In the genomic region with DNA sequence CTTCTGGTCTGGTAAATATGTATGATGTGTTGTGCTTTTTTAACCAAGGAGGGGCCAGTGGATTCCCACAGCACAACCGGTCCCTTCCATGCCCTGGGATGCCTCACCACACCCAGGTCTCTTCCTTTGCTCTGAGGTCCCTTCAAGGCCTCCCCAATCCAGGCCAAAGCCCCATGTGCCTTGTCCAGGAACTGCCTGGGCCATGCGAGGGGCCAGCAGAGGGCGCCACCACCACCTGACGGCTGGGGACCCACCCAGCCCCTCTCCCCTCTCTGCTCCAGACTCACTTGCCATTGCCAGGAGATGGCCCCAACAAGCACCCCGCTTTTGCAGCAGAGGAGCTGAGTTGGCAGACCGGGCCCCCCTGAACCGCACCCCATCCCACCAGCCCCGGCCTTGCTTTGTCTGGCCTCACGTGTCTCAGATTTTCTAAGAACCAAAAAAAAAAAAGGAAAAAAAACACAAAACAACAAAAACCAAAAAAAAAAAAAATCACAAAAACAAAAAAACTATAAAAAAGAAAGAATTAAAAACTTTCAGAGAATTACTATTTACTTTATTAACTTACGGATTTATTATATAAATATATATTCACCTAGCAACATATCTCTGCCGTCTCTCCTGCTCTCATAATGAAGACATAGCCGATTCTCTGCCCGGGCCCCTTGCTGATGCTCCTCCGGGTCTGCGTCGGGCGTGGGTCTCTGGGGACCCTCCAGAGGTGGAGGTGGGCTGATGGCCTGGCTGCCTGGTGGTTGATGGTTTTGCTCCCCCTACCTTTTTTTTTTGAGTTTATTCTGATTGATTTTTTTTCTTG, we compare ENCODE assay signal across 8 cellular contexts. TPM values are rescaled to one million over a fixed set of nuclear protein-coding genes. Genes with fewer than 3 reads are reported as not detected.
DNase-seq lines count a peak whose midpoint lies in the region; ATAC-seq lines count a peak whose summit lies in the region.

No MANE protein-coding gene starts in this region.

- no peak for ATAC-seq in HG02571 (IDR thresholded peaks at IDR 0.05; ENCODE audit: unreplicated experiment)

- peak overlapping the region; percentile 43 for H3K27ac Mint-ChIP-seq in T-helper 1 cell treated with Interleukin-12 subunit alpha and Interleukin-12 subunit beta and Interleukin-4 antibody, amounts not matched to agents 30 μg/mL and 1 μg/mL, for 36 hours

- H3K4me3 Mint-ChIP-seq in T-helper 1 cell treated with Interleukin-12 subunit alpha and Interleukin-12 subunit beta and Interleukin-4 antibody, amounts not matched to agents 30 μg/mL and 1 μg/mL, for 36 hours: no peak overlapping the region

- H3K27me3 ChIP-seq in adipocyte (replicated peaks; ENCODE audit: control insufficient read depth, insufficient read depth, low read length): no peaks in the 10 kb centered on the region

- H3K27me3 Mint-ChIP-seq in T-helper 1 cell treated with Interleukin-12 subunit alpha and Interleukin-12 subunit beta and Interleukin-4 antibody, amounts not matched to agents 30 μg/mL and 1 μg/mL, for 36 hours (ENCODE audit: low read depth): no peaks in the 10 kb centered on the region

- no peak overlapping the region for H3K9ac ChIP-seq in adipocyte (ENCODE audit: low read length)

- peaks cover 17% of the 10 kb centered on the region for H3K4me1 Mint-ChIP-seq in T-helper 1 cell treated with Interleukin-12 subunit alpha and Interleukin-12 subunit beta and Interleukin-4 antibody, amounts not matched to agents 30 μg/mL and 1 μg/mL, for 36 hours (ENCODE audit: low read depth)

- H3K4me1 ChIP-seq in adipocyte (ENCODE audit: control insufficient read depth, insufficient read depth, low read length): peaks cover 4% of the 10 kb centered on the region

- H3K9me3 ChIP-seq in adipocyte (ENCODE audit: control insufficient read depth, low read length): no peaks in the 10 kb centered on the region

- H3K36me3 ChIP-seq in adipocyte (ENCODE audit: control insufficient read depth, insufficient read depth, low read length, severe bottlenecking): peaks cover 62% of the 10 kb centered on the region

- no peaks in the 10 kb centered on the region for H3K9me3 Mint-ChIP-seq in T-helper 1 cell treated with Interleukin-12 subunit alpha and Interleukin-12 subunit beta and Interleukin-4 antibody, amounts not matched to agents 30 μg/mL and 1 μg/mL, for 36 hours

- peak; percentile 25 for DNase-seq in DMS53 treated with DMSO at 0.1 percent for 48 hours (lab: John Stamatoyannopoulos, UW; ENCODE audit: unreplicated experiment)
- DNase-seq in KBM-7: peak; percentile 78
- peak; percentile 79 for DNase-seq in adipocyte (ENCODE audit: low read depth)
- peak; percentile 50 for DNase-seq in iPS DF 19.7 (ENCODE audit: low read depth, low spot score)
- DNase-seq in stimulated activated CD4-positive, alpha-beta T cell treated with anti-CD3 and anti-CD28 coated beads, Interleukin-2, amount 100 ng/mL, for 48 hours: peak; percentile 77 to 80
- no peak for DNase-seq in G401 (ENCODE audit: low spot score)

- peaks cover 25% of the 10 kb centered on the region for H3K36me3 Mint-ChIP-seq in T-helper 1 cell treated with Interleukin-12 subunit alpha and Interleukin-12 subunit beta and Interleukin-4 antibody, amounts not matched to agents 30 μg/mL and 1 μg/mL, for 36 hours (ENCODE audit: low read depth)

- in situ Hi-C loops in KBM-7 (cut with MboI; ENCODE audit: low pct_unique_long_range_greater_than_20kb, low sequenced_read_pairs) (no loop called here), G401 (cut with HindIII; ENCODE audit: low sequenced_read_pairs) (no loop called here)

- no peak overlapping the region for H3K4me3 ChIP-seq in adipocyte (ENCODE audit: low read length)

RNA-seq across cellular contexts. Expression of a gene that starts 14.4 kb away (rescaled TPM):
- total RNA-seq in G401 (2014; rRNA removed; shearing (Covaris generic)): 5.3 and 5.8 TPM in 2 replicates

RNA-seq across cellular contexts. Expression of a gene that starts 43.5 kb away (rescaled TPM):
- total RNA-seq in G401 (2014; rRNA removed; shearing (Covaris generic)): not detected in 2 replicates

RNA-seq across cellular contexts. Expression of a gene that starts 59.1 kb away (rescaled TPM):
- not detected in 2 replicates for total RNA-seq in G401 (2014; rRNA removed; shearing (Covaris generic))
